ENCODE assay signal across 22 cellular contexts in genomic region chr1:169053196-169053595, GRCh38.
"Had no signal": no experiment of that assay in that cellular context is flagged by ENCODE, and none has a peak within 500 bp of the region (broad histone marks: within the 10 kb centered on the region; RNA-seq: fewer than 3 reads in every experiment).

No MANE protein-coding gene starts in this region.

- H3K27ac Mint-ChIP-seq: natural killer cell; stimulated activated naive CD8-positive, alpha-beta T cell treated with anti-CD3 and anti-CD28 coated beads, Interleukin-15, amount 100 ng/mL, for 72 hours had no signal

- H3K36me3 ChIP-seq: esophagus muscularis mucosa, gastroesophageal sphincter, heart left ventricle, lower lobe of right lung, pancreas, right lobe of liver, suprapubic skin, vagina had no signal

- DNase-seq: dermis blood vessel endothelial cell; effector memory CD4-positive, alpha-beta T cell; foreskin keratinocyte; heart left ventricle; hippocampal formation; kidney glomerular epithelial cell; left ventricle myocardium superior; lower lobe of right lung; natural killer cell; occipital lobe; pancreas; retina; right lobe of liver; stimulated activated CD4-positive, alpha-beta T cell treated with anti-CD3 and anti-CD28 coated beads, Interleukin-15, amount 100 ng/mL, for 24 hours; stimulated activated CD4-positive, alpha-beta T cell treated with anti-CD3 and anti-CD28 coated beads, Interleukin-2, amount 100 ng/mL, for 48 hours; stimulated activated CD8-positive, alpha-beta memory T cell treated with anti-CD3 and anti-CD28 coated beads, Interleukin-4, amount 100 ng/mL, for 48 hours; stimulated activated naive CD4-positive, alpha-beta T cell; stimulated activated naive CD8-positive, alpha-beta T cell treated with anti-CD3 and anti-CD28 coated beads, Interleukin-15, amount 100 ng/mL, for 72 hours had no signal

- H3K4me3 ChIP-seq: esophagus muscularis mucosa, gastroesophageal sphincter, heart left ventricle, lower lobe of right lung, pancreas, right lobe of liver, suprapubic skin, vagina had no signal

- H3K4me1 ChIP-seq: esophagus muscularis mucosa, foreskin keratinocyte, gastroesophageal sphincter, lower lobe of right lung, pancreas, right lobe of liver, suprapubic skin, vagina had no signal

- H3K27me3 ChIP-seq: esophagus muscularis mucosa, gastroesophageal sphincter, heart left ventricle, pancreas, right lobe of liver, suprapubic skin, vagina had no signal

- H3K4me3 Mint-ChIP-seq: natural killer cell; stimulated activated naive CD8-positive, alpha-beta T cell treated with anti-CD3 and anti-CD28 coated beads, Interleukin-15, amount 100 ng/mL, for 72 hours had no signal

- H3K9me3 Mint-ChIP-seq: natural killer cell; stimulated activated naive CD8-positive, alpha-beta T cell treated with anti-CD3 and anti-CD28 coated beads, Interleukin-15, amount 100 ng/mL, for 72 hours had no signal

- H3K9me3 ChIP-seq: esophagus muscularis mucosa, gastroesophageal sphincter, heart left ventricle, lower lobe of right lung, pancreas, right lobe of liver, suprapubic skin, vagina had no signal

- H3K27ac ChIP-seq: esophagus muscularis mucosa, foreskin keratinocyte, gastroesophageal sphincter, heart left ventricle, pancreas, right lobe of liver, suprapubic skin, vagina had no signal

- H3K36me3 Mint-ChIP-seq: natural killer cell had no signal
